ENCODE assay signal across 1 cellular context in the genomic region with DNA sequence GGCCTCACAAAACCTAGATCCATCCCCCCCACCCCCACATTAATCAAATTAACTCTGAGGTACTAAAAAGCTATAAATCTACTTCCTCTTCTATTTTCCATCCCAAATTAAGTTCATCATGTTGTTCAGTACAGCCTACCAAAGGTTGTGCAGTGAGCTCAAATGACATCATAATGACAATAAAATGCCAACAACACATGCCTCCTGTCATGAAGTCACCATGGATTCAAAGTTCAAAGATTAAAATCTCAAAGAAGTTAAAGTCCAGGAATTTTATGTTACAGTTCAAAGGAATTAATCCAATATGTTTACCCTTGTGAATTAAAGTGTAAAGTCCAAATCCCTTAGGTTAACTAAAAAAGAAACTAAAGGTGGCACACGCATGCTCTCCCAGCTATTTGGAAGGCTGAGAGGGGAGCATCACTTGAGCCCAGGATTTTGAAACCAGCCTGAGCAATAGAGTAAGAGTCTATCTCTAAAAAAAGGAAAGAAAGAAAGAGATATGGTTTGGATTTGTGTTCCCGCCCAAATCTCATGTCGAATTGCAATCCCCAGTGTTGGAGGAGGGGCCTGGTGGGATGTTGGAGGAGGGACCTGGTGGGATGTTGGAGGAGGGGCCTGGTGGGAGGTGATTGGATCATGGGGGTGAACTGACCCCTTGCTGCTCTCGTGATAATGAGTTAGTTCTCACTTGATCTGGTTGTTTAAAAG.
TF ChIP-seq lines count a peak whose summit lies in the region.

No MANE protein-coding gene starts in this region.

TF ChIP-seq in liver, 16 proteins besides CTCF, POLR2A, EP300 and RAD21:
- TF ChIP-seq, protein P1, sequence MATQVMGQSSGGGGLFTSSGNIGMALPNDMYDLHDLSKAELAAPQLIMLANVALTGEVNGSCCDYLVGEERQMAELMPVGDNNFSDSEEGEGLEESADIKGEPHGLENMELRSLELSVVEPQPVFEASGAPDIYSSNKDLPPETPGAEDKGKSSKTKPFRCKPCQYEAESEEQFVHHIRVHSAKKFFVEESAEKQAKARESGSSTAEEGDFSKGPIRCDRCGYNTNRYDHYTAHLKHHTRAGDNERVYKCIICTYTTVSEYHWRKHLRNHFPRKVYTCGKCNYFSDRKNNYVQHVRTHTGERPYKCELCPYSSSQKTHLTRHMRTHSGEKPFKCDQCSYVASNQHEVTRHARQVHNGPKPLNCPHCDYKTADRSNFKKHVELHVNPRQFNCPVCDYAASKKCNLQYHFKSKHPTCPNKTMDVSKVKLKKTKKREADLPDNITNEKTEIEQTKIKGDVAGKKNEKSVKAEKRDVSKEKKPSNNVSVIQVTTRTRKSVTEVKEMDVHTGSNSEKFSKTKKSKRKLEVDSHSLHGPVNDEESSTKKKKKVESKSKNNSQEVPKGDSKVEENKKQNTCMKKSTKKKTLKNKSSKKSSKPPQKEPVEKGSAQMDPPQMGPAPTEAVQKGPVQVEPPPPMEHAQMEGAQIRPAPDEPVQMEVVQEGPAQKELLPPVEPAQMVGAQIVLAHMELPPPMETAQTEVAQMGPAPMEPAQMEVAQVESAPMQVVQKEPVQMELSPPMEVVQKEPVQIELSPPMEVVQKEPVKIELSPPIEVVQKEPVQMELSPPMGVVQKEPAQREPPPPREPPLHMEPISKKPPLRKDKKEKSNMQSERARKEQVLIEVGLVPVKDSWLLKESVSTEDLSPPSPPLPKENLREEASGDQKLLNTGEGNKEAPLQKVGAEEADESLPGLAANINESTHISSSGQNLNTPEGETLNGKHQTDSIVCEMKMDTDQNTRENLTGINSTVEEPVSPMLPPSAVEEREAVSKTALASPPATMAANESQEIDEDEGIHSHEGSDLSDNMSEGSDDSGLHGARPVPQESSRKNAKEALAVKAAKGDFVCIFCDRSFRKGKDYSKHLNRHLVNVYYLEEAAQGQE (IDR thresholded peaks at IDR 0.05): no peak
- TF ChIP-seq GABPA (IDR thresholded peaks at IDR 0.05 in 1 of 2, conservative IDR thresholded peaks at IDR 0.05 in 1 of 2): peak; percentile 14 to 56
- TF ChIP-seq YY1 (IDR thresholded peaks at IDR 0.05): peak; percentile 68
- TF ChIP-seq FOXA2 (IDR thresholded peaks at IDR 0.05): no peak
- peak; percentile 100 for TF ChIP-seq HNF4A (conservative IDR thresholded peaks at IDR 0.05)
- TF ChIP-seq, protein P2, sequence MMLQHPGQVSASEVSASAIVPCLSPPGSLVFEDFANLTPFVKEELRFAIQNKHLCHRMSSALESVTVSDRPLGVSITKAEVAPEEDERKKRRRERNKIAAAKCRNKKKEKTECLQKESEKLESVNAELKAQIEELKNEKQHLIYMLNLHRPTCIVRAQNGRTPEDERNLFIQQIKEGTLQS (IDR thresholded peaks at IDR 0.05): peak; percentile 91
- TF ChIP-seq MAX (IDR thresholded peaks at IDR 0.05): peak; percentile 91
- TF ChIP-seq FOXA1 (IDR thresholded peaks at IDR 0.05): peak; percentile 51
- TF ChIP-seq, protein P3, sequence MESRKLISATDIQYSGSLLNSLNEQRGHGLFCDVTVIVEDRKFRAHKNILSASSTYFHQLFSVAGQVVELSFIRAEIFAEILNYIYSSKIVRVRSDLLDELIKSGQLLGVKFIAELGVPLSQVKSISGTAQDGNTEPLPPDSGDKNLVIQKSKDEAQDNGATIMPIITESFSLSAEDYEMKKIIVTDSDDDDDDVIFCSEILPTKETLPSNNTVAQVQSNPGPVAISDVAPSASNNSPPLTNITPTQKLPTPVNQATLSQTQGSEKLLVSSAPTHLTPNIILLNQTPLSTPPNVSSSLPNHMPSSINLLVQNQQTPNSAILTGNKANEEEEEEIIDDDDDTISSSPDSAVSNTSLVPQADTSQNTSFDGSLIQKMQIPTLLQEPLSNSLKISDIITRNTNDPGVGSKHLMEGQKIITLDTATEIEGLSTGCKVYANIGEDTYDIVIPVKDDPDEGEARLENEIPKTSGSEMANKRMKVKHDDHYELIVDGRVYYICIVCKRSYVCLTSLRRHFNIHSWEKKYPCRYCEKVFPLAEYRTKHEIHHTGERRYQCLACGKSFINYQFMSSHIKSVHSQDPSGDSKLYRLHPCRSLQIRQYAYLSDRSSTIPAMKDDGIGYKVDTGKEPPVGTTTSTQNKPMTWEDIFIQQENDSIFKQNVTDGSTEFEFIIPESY (IDR thresholded peaks at IDR 0.05): peak; percentile 93
- peak; percentile 100 for TF ChIP-seq HNF4G (IDR thresholded peaks at IDR 0.05)
- no peak for TF ChIP-seq TAF1 (conservative IDR thresholded peaks at IDR 0.05)
- TF ChIP-seq JUND (IDR thresholded peaks at IDR 0.05): peak; percentile 97 to 98
- peak; percentile 96 for TF ChIP-seq NR2F2 (IDR thresholded peaks at IDR 0.05)
- TF ChIP-seq EGR1 (IDR thresholded peaks at IDR 0.05; ENCODE audit: low read depth in 2 of 2): peak in 1 of 2 donors; percentile 72
- TF ChIP-seq RXRA (IDR thresholded peaks at IDR 0.05): peak; percentile 96 to 97
- peak; percentile 98 for TF ChIP-seq SP1 (IDR thresholded peaks at IDR 0.05)
